8 cellular contexts compared by ENCODE assay signal in the genomic region with DNA sequence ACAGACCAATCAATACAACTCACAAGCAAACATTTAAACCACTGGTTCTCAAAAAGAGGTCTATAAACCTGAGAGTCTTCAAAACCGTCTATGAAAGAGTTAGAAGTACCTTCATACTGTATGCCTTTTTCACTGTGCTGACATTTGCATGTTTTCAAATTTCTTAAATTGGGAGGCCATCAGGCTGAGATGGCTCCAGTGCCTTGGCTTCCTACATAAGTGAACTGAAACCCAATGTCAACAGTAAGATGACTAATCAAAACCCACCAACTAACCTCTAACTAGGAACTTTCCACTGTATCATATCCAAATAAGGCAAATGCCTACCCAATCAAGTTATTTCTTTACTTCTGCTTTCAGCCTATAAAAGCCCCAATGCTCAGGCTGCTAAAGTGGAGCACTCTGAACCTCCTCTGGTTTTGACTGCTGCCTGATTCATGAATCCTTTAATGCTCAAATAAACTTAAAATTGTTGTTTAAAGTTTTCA. TPM values are rescaled to one million over a fixed set of nuclear protein-coding genes. Genes with fewer than 3 reads are reported as not detected.
DNase-seq lines count a peak whose midpoint lies in the region; ATAC-seq lines count a peak whose summit lies in the region.

No MANE protein-coding gene starts in this region.

- intact Hi-C loops in activated CD4-positive, alpha-beta memory T cell treated with anti-CD3 and anti-CD28 coated beads for 36 hours (cut with micrococcal nuclease) = loop anchor here (2.0 to 5.0 kb wide), 2 partner anchors 35 to 59 kb away; partner anchors contain the start of gene FAM13B
- intact Hi-C loops in left ventricle myocardium superior (cut with micrococcal nuclease) = no loop called here

- POLR2A ChIA-PET in activated CD4-positive, alpha-beta memory T cell treated with anti-CD3 and anti-CD28 coated beads for 36 hours (lab: Charles Lee) = interaction anchor here (0.6 kb wide), 1 partner anchor 60 kb away, joined by 3 read pairs; no protein-coding TSS in a partner anchor

- H3K36me3 Mint-ChIP-seq in activated CD4-positive, alpha-beta memory T cell treated with anti-CD3 and anti-CD28 coated beads for 36 hours = peaks cover 38% of the 10 kb centered on the region

- CTCF ChIA-PET in activated CD4-positive, alpha-beta memory T cell treated with anti-CD3 and anti-CD28 coated beads for 36 hours (lab: Charles Lee) = interaction anchor here (0.9 kb wide), 1 partner anchor 623 kb away, joined by 3 read pairs; no protein-coding TSS in a partner anchor

- peaks cover 52% of the 10 kb centered on the region for H3K4me1 Mint-ChIP-seq in activated CD4-positive, alpha-beta memory T cell treated with anti-CD3 and anti-CD28 coated beads for 36 hours (ENCODE audit: low read depth)

- ATAC-seq in HG03342 (IDR thresholded peaks at IDR 0.05; ENCODE audit: unreplicated experiment) = peak; percentile 79
- ATAC-seq in left ventricle myocardium superior = no peak

- no peaks in the 10 kb centered on the region for H3K27me3 Mint-ChIP-seq in activated CD4-positive, alpha-beta memory T cell treated with anti-CD3 and anti-CD28 coated beads for 36 hours

- H3K9me3 Mint-ChIP-seq in activated CD4-positive, alpha-beta memory T cell treated with anti-CD3 and anti-CD28 coated beads for 36 hours = peaks cover 19% of the 10 kb centered on the region

- H3K4me3 Mint-ChIP-seq in activated CD4-positive, alpha-beta memory T cell treated with anti-CD3 and anti-CD28 coated beads for 36 hours = no peak overlapping the region

- peak overlapping the region; percentile 74 for H3K27ac Mint-ChIP-seq in activated CD4-positive, alpha-beta memory T cell treated with anti-CD3 and anti-CD28 coated beads for 36 hours

- peak; percentile 4 to 7 for DNase-seq in stimulated activated CD4-positive, alpha-beta T cell treated with anti-CD3 and anti-CD28 coated beads, Interleukin-15, amount 100 ng/mL, for 48 hours (ENCODE audit: low read depth in 2 of 2)
- DNase-seq in stimulated activated CD4-positive, alpha-beta T cell treated with anti-CD3 and anti-CD28 coated beads, Interleukin-12 subunit alpha, Interleukin-12 subunit beta, amount 100 ng/mL, for 4 hours = no peak
- peak; percentile 41 for DNase-seq in activated CD4-positive, alpha-beta memory T cell treated with anti-CD3 and anti-CD28 coated beads for 36 hours
- DNase-seq in left ventricle myocardium superior (no peak), cerebellar nuclear complex (lab: John Stamatoyannopoulos, UW) (no peak), AG08396 (ENCODE audit: low spot score) (no peak), HK-2 (ENCODE audit: unreplicated experiment) (no peak)

RNA-seq across cellular contexts. Expression of gene FAM13B, which starts 35.1 kb away (rescaled TPM):
- 10 to 100 TPM; 11.5 to 13.8 TPM for total RNA-seq in activated CD4-positive, alpha-beta memory T cell treated with anti-CD3 and anti-CD28 coated beads for 36 hours
- 20.4 TPM for total RNA-seq in left ventricle myocardium superior

Comparison
In these comparisons a context has a peak if more than half of its experiments do, and no peak if none do; other contexts are left out.
1. DNase-seq: peak in stimulated activated CD4-positive, alpha-beta T cell treated with anti-CD3 and anti-CD28 coated beads, Interleukin-15, amount 100 ng/mL, for 48 hours (2 of 2) and activated CD4-positive, alpha-beta memory T cell treated with anti-CD3 and anti-CD28 coated beads for 36 hours (single experiment); none in stimulated activated CD4-positive, alpha-beta T cell treated with anti-CD3 and anti-CD28 coated beads, Interleukin-12 subunit alpha, Interleukin-12 subunit beta, amount 100 ng/mL, for 4 hours (single experiment), left ventricle myocardium superior (single experiment), cerebellar nuclear complex (0 of 2), AG08396 (single experiment) and HK-2 (single experiment).